8 cellular contexts compared by ENCODE assay signal in genomic region chr2:172427256-172427989, GRCh38. TPM values are rescaled to one million over a fixed set of nuclear protein-coding genes. Genes with fewer than 3 reads are reported as not detected.
DNase-seq lines count a peak whose midpoint lies in the region; ATAC-seq, FAIRE-seq and TF ChIP-seq lines count a peak whose summit lies in the region.

Gene ITGA6, plus strand, starts transcription at chr2:172427586.

- BruUV-seq in HepG2 (replicated peaks; lab: Mats Ljungman, UMichigan) = no TSS peak

- in situ Hi-C loops in HepG2 (cut with HindIII; ENCODE audit: extremely low pct_ligation_motif_present, low pct_unique_long_range_greater_than_20kb) = loop anchor here (5.0 kb wide), 1 partner anchor 35 kb away; no protein-coding TSS in a partner anchor

- peak; percentile 91 to 93 for TF ChIP-seq POLR2A in HepG2 (IDR thresholded peaks at IDR 0.05; ENCODE audit: insufficient read depth in 1 of 2, low read depth in 2 of 2, low read length in 2 of 2)

- peak within 1 kb of the TSS; percentile 86 for H3K27ac ChIP-seq in HepG2 (ENCODE audit: extremely low read length, insufficient read depth, low read length)

- intact Hi-C loops in dendritic cell treated with granulocyte-macrophage colony-stimulating factor and Interleukin-4, amounts not matched to agents 40 ng/mL and 50 ng/mL, for 4 days (cut with micrococcal nuclease) = loop anchor here (5.0 kb wide), 1 partner anchor 35 kb away; no protein-coding TSS in a partner anchor
- intact Hi-C loops in HepG2 (cut with micrococcal nuclease; ENCODE audit: unreplicated experiment) = loop anchor here (1.0 to 5.0 kb wide), 2 partner anchors 88 to 130 kb away; partner anchors contain the start of gene PDK1

- H3K9ac ChIP-seq in HepG2 (ENCODE audit: insufficient read depth, low read depth, low read length) = peak within 1 kb of the TSS; percentile 88

- H3K36me3 ChIP-seq in HepG2 (replicated peaks in 1 of 2; ENCODE audit: control insufficient read depth in 1 of 2, insufficient read depth in 2 of 2, low read length in 2 of 2) = no peaks in the 10 kb centered on the region

- under 1% methylated on average over 24 of the region's 79 CpGs for WGBS in HepG2 (ENCODE audit: low lambda C conversion rate)

- H3K79me2 ChIP-seq in HepG2 (ENCODE audit: insufficient read depth, low read length) = peaks cover 40% of the 10 kb centered on the region

- H3K27ac Mint-ChIP-seq in dendritic cell treated with granulocyte-macrophage colony-stimulating factor and Interleukin-4, amounts not matched to agents 40 ng/mL and 50 ng/mL, for 4 days = no peak within 1 kb of the TSS

- TF ChIP-seq EP300 in HepG2 (IDR thresholded peaks at IDR 0.05; ENCODE audit: low read depth in 2 of 2, low read length in 2 of 2) = peak in 1 of 2 experiments; percentile 28; a peak in 1 of 4 replicates
- TF ChIP-seq EP300 in HepG2 (CRISPR knock-in tag; IDR thresholded peaks at IDR 0.05; ENCODE audit: borderline replicate concordance) = no peak

- ATAC-seq in HepG2 = peak; percentile 87

- peaks cover 39% of the 10 kb centered on the region for H3K4me1 ChIP-seq in HepG2 (ENCODE audit: insufficient read depth, low read length)

- peak within 1 kb of the TSS; percentile 61 for H3K4me3 ChIP-seq in AG09309 (ENCODE audit: control insufficient read depth, low read depth, low read length)
- H3K4me3 ChIP-seq in HepG2 (replicated peaks in 1 of 3; ENCODE audit: insufficient read depth in 1 of 3, low read depth in 2 of 3, low read length in 3 of 3) = peak within 1 kb of the TSS; percentile 65 to 97 (median 90)

- H4K20me1 ChIP-seq in HepG2 (ENCODE audit: insufficient read depth, low read length) = peaks cover 8% of the 10 kb centered on the region; the same call in 1 of the 2 replicates

- H3K4me1 Mint-ChIP-seq in dendritic cell treated with granulocyte-macrophage colony-stimulating factor and Interleukin-4, amounts not matched to agents 40 ng/mL and 50 ng/mL, for 4 days (ENCODE audit: low read depth) = peaks cover 22% of the 10 kb centered on the region

- H3K27me3 Mint-ChIP-seq in dendritic cell treated with granulocyte-macrophage colony-stimulating factor and Interleukin-4, amounts not matched to agents 40 ng/mL and 50 ng/mL, for 4 days = peaks cover 63% of the 10 kb centered on the region

- peak; percentile 58; the same call in 1 of the 2 replicates for TF ChIP-seq RAD21 in HepG2 (CRISPR knock-in tag; IDR thresholded peaks at IDR 0.05)

- H3K4me2 ChIP-seq in HepG2 (ENCODE audit: low read depth, low read length) = peak within 1 kb of the TSS; percentile 81

- H2AFZ ChIP-seq in HepG2 (ENCODE audit: low read length) = peak within 1 kb of the TSS; percentile 15

- TF ChIP-seq CTCF in AG09309 (IDR thresholded peaks at IDR 0.05; ENCODE audit: control insufficient read depth, insufficient read depth, low read depth, low read length, missing control alignments) (peak; percentile 6), HepG2 (CRISPR knock-in tag; IDR thresholded peaks at IDR 0.05) (peak; percentile 53; the same call in 1 of the 2 replicates)

- FAIRE-seq in HepG2 (lab: Jason Lieb, UNC) = no peak

- no peaks in the 10 kb centered on the region for H3K9me3 ChIP-seq in HepG2 (ENCODE audit: low read length)

- CTCF ChIA-PET in HepG2 (lab: Yijun Ruan, JAX; ENCODE audit: low intra/inter-chr PET ratio, low total read pairs) = interaction anchor here (3.0 kb wide), 2 partner anchors 34 to 38 kb away, joined by 12 to 17 read pairs; no protein-coding TSS in a partner anchor

- no peak for DNase-seq in AG09309 (ENCODE audit: low read depth)
- peak; percentile 42 for DNase-seq in H4 (ENCODE audit: low spot score)
- DNase-seq in NCI-H460 (ENCODE audit: extremely low read depth, low read depth) = peak; percentile 84
- DNase-seq in activated CD4-positive, alpha-beta T cell treated with anti-CD3 and anti-CD28 coated beads, Interleukin-2, amount 50 U/mL, for 4 hours = peak; percentile 74 to 75
- peak; percentile 89 for DNase-seq in HepG2 (ENCODE audit: low spot score)
- peak; percentile 78 to 79 for DNase-seq in stimulated activated CD4-positive, alpha-beta T cell treated with anti-CD3 and anti-CD28 coated beads, Interleukin-2, amount 100 ng/mL, for 24 hours
- no peak for DNase-seq in foreskin melanocyte

- peak within 1 kb of the TSS; percentile 75 for H3K4me3 Mint-ChIP-seq in dendritic cell treated with granulocyte-macrophage colony-stimulating factor and Interleukin-4, amounts not matched to agents 40 ng/mL and 50 ng/mL, for 4 days

- no peaks in the 10 kb centered on the region for H3K36me3 Mint-ChIP-seq in dendritic cell treated with granulocyte-macrophage colony-stimulating factor and Interleukin-4, amounts not matched to agents 40 ng/mL and 50 ng/mL, for 4 days (ENCODE audit: low read depth)

- H3K27me3 ChIP-seq in HepG2 (ENCODE audit: control insufficient read depth in 1 of 2, insufficient read depth in 2 of 2, low read length in 2 of 2) = peaks cover 1 to 11% of the 10 kb centered on the region in 2 experiments; a peak in 2 of 5 replicates

- POLR2A ChIA-PET in HepG2 (lab: Yijun Ruan, JAX) = interaction anchor here (0.7 to 5.2 kb wide), 12 partner anchors 13 to 321 kb away, joined by 3 to 88 read pairs (median 3); no protein-coding TSS in a partner anchor

- H3K9me3 Mint-ChIP-seq in dendritic cell treated with granulocyte-macrophage colony-stimulating factor and Interleukin-4, amounts not matched to agents 40 ng/mL and 50 ng/mL, for 4 days = no peaks in the 10 kb centered on the region

TF ChIP-seq in HepG2, 621 proteins besides CTCF, POLR2A, EP300 and RAD21 (continues in another document):
- TF ChIP-seq JARID2 (CRISPR knock-in tag; IDR thresholded peaks at IDR 0.05; ENCODE audit: insufficient replicate concordance) (no peak), ZNF556 (CRISPR knock-in tag; IDR thresholded peaks at IDR 0.05; ENCODE audit: borderline replicate concordance) (peak; percentile 80), HNF4G (IDR thresholded peaks at IDR 0.05; ENCODE audit: borderline replicate concordance, low read depth, low read length) (peak; percentile 26; the same call in 1 of the 2 replicates), HNF4G (CRISPR knock-in tag; IDR thresholded peaks at IDR 0.05; ENCODE audit: borderline replicate concordance, low read depth) (no peak), TCF7L2 (IDR thresholded peaks at IDR 0.05; ENCODE audit: low read depth, low read length) (no peak), TIGD3 (CRISPR knock-in tag; IDR thresholded peaks at IDR 0.05; ENCODE audit: borderline replicate concordance) (no peak), MEIS1 (CRISPR knock-in tag; IDR thresholded peaks at IDR 0.05; ENCODE audit: borderline replicate concordance) (no peak; the same call in 1 of the 2 replicates), KAT7 (CRISPR knock-in tag; IDR thresholded peaks at IDR 0.05; ENCODE audit: borderline replicate concordance) (peak; percentile 89; the same call in 1 of the 2 replicates), RFX1 (IDR thresholded peaks at IDR 0.05) (no peak), CBX2 (IDR thresholded peaks at IDR 0.05; ENCODE audit: low read depth, low read length) (no peak), CBX2 (CRISPR knock-in tag; IDR thresholded peaks at IDR 0.05; ENCODE audit: low read depth) (peak; percentile 75; the same call in 1 of the 2 replicates), ZSCAN25 (CRISPR knock-in tag; IDR thresholded peaks at IDR 0.05) (no peak)

RNA-seq across cellular contexts. Expression of gene ITGA6, which starts in this region (rescaled TPM):
- 26.8 and 29.1 TPM in 2 replicates for total RNA-seq in H4 (2014; rRNA removed; shearing (Covaris generic))
- 180 and 184 TPM in 2 replicates for total RNA-seq in NCI-H460 (2014; rRNA removed; shearing (Covaris generic))
- 61.4 and 113 TPM in 2 replicates for polyA plus RNA-seq in NCI-H460 (2014; cell fraction: nucleus; rRNA removed)
- 49.6 and 92.5 TPM in 2 replicates for total RNA-seq in HepG2 (2016; rRNA removed; fragmentation: Illumina TruSeq; extraction: Trizol)
- 4.0 and 7.3 TPM in 2 replicates for total RNA-seq in HepG2 (2016; cell fraction: cytosol; rRNA removed; fragmentation: Illumina TruSeq; extraction: Trizol; ENCODE audit: low read depth)
- 46.0 and 93.0 TPM in 2 replicates for total RNA-seq in HepG2 (2016; cell fraction: insoluble cytoplasmic fraction; rRNA removed; fragmentation: Illumina TruSeq; extraction: Trizol)
- 20.1 and 25.4 TPM in 2 replicates for total RNA-seq in HepG2 (2016; cell fraction: membrane; rRNA removed; fragmentation: Illumina TruSeq; extraction: Trizol)
- 132 and 146 TPM in 2 replicates for total RNA-seq in HepG2 (2016; cell fraction: nucleus; rRNA removed; fragmentation: Illumina TruSeq; extraction: Trizol)
- polyA plus RNA-seq in HepG2 (2011; rRNA removed) = 21.6 and 24.0 TPM in 2 replicates
- 12.2 and 19.7 TPM in 2 replicates for polyA plus RNA-seq in HepG2 (2011; cell fraction: cytosol; rRNA removed)
- polyA plus RNA-seq in HepG2 (2011; cell fraction: nucleus; rRNA removed) = 24.5 and 30.3 TPM in 2 replicates
- polyA plus RNA-seq in HepG2 (2012) = 55.3 and 56.2 TPM in 2 replicates
- polyA plus RNA-seq in HepG2 (2016; cell fraction: cytosol; fragmentation: Illumina TruSeq; extraction: Trizol; ENCODE audit: low read depth) = 2.1 TPM in 2 replicates
- polyA plus RNA-seq in HepG2 (2016; cell fraction: insoluble cytoplasmic fraction; fragmentation: Illumina TruSeq; extraction: Trizol; ENCODE audit: low read depth) = 27.1 and 28.5 TPM in 2 replicates
- polyA plus RNA-seq in HepG2 (2016; cell fraction: membrane; fragmentation: Illumina TruSeq; extraction: Trizol; ENCODE audit: low read depth) = 5.3 and 7.3 TPM in 2 replicates
- 118 and 128 TPM in 2 replicates for polyA plus RNA-seq in HepG2 (2016; cell fraction: nucleus; fragmentation: Illumina TruSeq; extraction: Trizol; ENCODE audit: insufficient read depth, low read depth)
- polyA minus RNA-seq in HepG2 (2011; rRNA and poly(A)+ RNA removed; ENCODE audit: low replicate concordance) = 8.5 and 31.2 TPM in 2 replicates
- 32.7 and 35.0 TPM in 2 replicates for polyA minus RNA-seq in HepG2 (2011; cell fraction: cytosol; rRNA and poly(A)+ RNA removed)
- polyA minus RNA-seq in HepG2 (2011; cell fraction: nucleus; rRNA and poly(A)+ RNA removed) = 106 and 110 TPM in 2 replicates

Comparison
In these comparisons a context has a peak if more than half of its experiments do, and no peak if none do; other contexts are left out.
1. DNase-seq: peak in H4 (single experiment), NCI-H460 (single experiment), activated CD4-positive, alpha-beta T cell treated with anti-CD3 and anti-CD28 coated beads, Interleukin-2, amount 50 U/mL, for 4 hours (2 of 2), HepG2 (single experiment) and stimulated activated CD4-positive, alpha-beta T cell treated with anti-CD3 and anti-CD28 coated beads, Interleukin-2, amount 100 ng/mL, for 24 hours (2 of 2); none in AG09309 (single experiment) and foreskin melanocyte (single experiment).